ENCODE assay signal across 29 cellular contexts in genomic region chr10:97679594-97679993, GRCh38.
"Had no signal": no experiment of that assay in that cellular context is flagged by ENCODE, and none has a peak within 500 bp of the region (broad histone marks: within the 10 kb centered on the region; RNA-seq: fewer than 3 reads in every experiment).

No MANE protein-coding gene starts in this region.

- H3K4me3 ChIP-seq: ascending aorta, cardiac muscle cell had no signal

- H3K9me3 ChIP-seq: ascending aorta had no signal

- H3K27me3 ChIP-seq: ascending aorta, cardiac muscle cell had no signal

- H3K27ac ChIP-seq: ascending aorta, cardiac muscle cell, VCaP had no signal

- DNase-seq: activated B cell treated with CpG ODN at 0.5 μM for 24 hours; activated CD4-positive, alpha-beta memory T cell treated with anti-CD3 and anti-CD28 coated beads for 36 hours; activated CD4-positive, alpha-beta T cell treated with anti-CD3 and anti-CD28 coated beads for 4 hours; activated CD4-positive, alpha-beta T cell treated with anti-CD3 and anti-CD28 coated beads, Interleukin-2, amount 10 ng/mL, durations not matched to agents 24 days and 14 days; activated CD4-positive, alpha-beta T cell treated with anti-CD3 and anti-CD28 coated beads, Interleukin-2, amount 50 U/mL, for 1 hour; activated CD4-positive, alpha-beta T cell treated with anti-CD3 and anti-CD28 coated beads, Interleukin-2, amount 50 U/mL, for 4 hours; activated CD4-positive, CD25-positive, alpha-beta regulatory T cell treated with anti-CD3 and anti-CD28 coated beads, Interleukin-2, amount 50 U/mL, for 72 hours; activated CD8-positive, alpha-beta memory T cell treated with anti-CD3 and anti-CD28 coated beads, Interleukin-2, amount 50 U/mL, for 4 hours; activated CD8-positive, alpha-beta T cell treated with anti-CD3 and anti-CD28 coated beads for 36 hours; activated effector memory CD4-positive, alpha-beta T cell treated with Interleukin-2 at 50 U/mL for 16 hours; activated gamma-delta T cell; activated naive CD4-positive, alpha-beta T cell treated with anti-CD3 and anti-CD28 coated beads, Interleukin-2, amount 10 ng/mL, durations not matched to agents 7 days and 5 days; activated naive CD4-positive, alpha-beta T cell treated with Interleukin-2 at 50 U/mL for 16 hours; activated naive CD8-positive, alpha-beta T cell treated with anti-CD3 and anti-CD28 coated beads, Interleukin-2, amount 10 ng/mL, durations not matched to agents 7 days and 5 days; activated naive CD8-positive, alpha-beta T cell treated with anti-CD3 and anti-CD28 coated beads, Interleukin-2, amount 50 U/mL, for 24 hours; activated T-cell treated with anti-CD3 and anti-CD28 coated beads, Interleukin-2, amount 50 U/mL, for 24 hours; activated T-cell treated with anti-CD3 and anti-CD28 coated beads, Interleukin-2, amount 50 U/mL, for 48 hours; amygdala; anterior cingulate cortex; caudate nucleus; cerebellar nuclear complex; T-helper 1 cell; T-helper 2 cell; T-helper 9 cell had no signal

- ATAC-seq: activated CD8-positive, alpha-beta T cell treated with anti-CD3 and anti-CD28 coated beads for 36 hours had no signal

- FAIRE-seq: bronchial epithelial cell, TTC549 had no signal
